ENCODE assay signal across 20 cellular contexts in the genomic region with DNA sequence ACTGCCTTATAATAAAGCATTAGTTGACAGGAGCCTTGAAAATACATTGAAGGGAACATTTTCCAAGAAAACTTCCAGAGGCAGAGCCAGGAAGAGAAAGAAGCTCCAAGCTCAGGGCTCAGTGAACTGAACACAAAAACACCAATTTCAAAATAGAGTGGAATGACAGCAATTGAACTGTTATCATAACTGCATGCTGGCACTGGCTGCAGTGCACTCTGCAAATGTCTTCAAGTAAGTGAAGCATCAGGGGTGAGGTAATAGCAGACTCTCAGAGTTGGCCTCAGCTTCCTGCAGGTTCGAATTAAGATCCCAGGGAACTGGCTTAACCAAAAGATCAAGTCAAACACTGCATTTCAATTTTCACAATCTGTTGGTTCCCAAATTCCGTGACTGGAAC.
DNase-seq lines count a peak whose midpoint lies in the region; ATAC-seq and TF ChIP-seq lines count a peak whose summit lies in the region.
"Had no signal": no experiment of that assay in that cellular context is flagged by ENCODE, and none has a peak within 500 bp of the region (broad histone marks: within the 10 kb centered on the region; RNA-seq: fewer than 3 reads in every experiment).

No MANE protein-coding gene starts in this region.

- H3K4me1 ChIP-seq in esophagus muscularis mucosa, result peaks cover 0 to 23% (median 7%) of the 10 kb centered on the region in 4 donors
- H3K4me1 ChIP-seq in mesenchymal stem cell (ENCODE audit: control insufficient read depth, insufficient read depth, low read depth, low read length), result no peaks in the 10 kb centered on the region
- no peaks in the 10 kb centered on the region for H3K4me1 ChIP-seq in ascending aorta

- H2BK5ac ChIP-seq in mesenchymal stem cell (ENCODE audit: low read depth, low read length, poor library complexity, severe bottlenecking), result no peak overlapping the region

- no peak overlapping the region for H2BK15ac ChIP-seq in mesenchymal stem cell (ENCODE audit: low read depth, poor library complexity, severe bottlenecking)

- H2AK5ac ChIP-seq in mesenchymal stem cell (ENCODE audit: low read length, severe bottlenecking), result no peak overlapping the region

- TF ChIP-seq CTCF in esophagus muscularis mucosa (IDR thresholded peaks at IDR 0.05), result no peak
- no peak for TF ChIP-seq CTCF in ascending aorta (IDR thresholded peaks at IDR 0.05)

- WGBS in esophagus muscularis mucosa, result 79% methylated on average over 2 of the region's 2 CpGs
- WGBS in mesenchymal stem cell, result 90% methylated on average over 2 of the region's 2 CpGs

- H2BK120ac ChIP-seq in mesenchymal stem cell (ENCODE audit: low read depth, low read length), result peak overlapping the region; percentile 45

- no peak for TF ChIP-seq POLR2A in esophagus muscularis mucosa (IDR thresholded peaks at IDR 0.05; ENCODE audit: low read depth)

- H3K27ac ChIP-seq in esophagus muscularis mucosa (replicated peaks in 1 of 4) (no peak overlapping the region), mesenchymal stem cell (ENCODE audit: low read length, poor library complexity, severe bottlenecking) (no peak overlapping the region), ascending aorta (no peak overlapping the region)
- H3K27ac ChIP-seq: 22Rv1, A549, HL-60 had no signal

- H2AFZ ChIP-seq in mesenchymal stem cell (ENCODE audit: low read depth, low read length), result no peak overlapping the region

- TF ChIP-seq EP300 in esophagus muscularis mucosa (IDR thresholded peaks at IDR 0.05), result no peak

- H3K9me3 ChIP-seq in esophagus muscularis mucosa (no peaks in the 10 kb centered on the region), mesenchymal stem cell (ENCODE audit: control insufficient read depth, low read length) (no peaks in the 10 kb centered on the region), ascending aorta (no peaks in the 10 kb centered on the region)
- H3K9me3 ChIP-seq: A549 had no signal

- H3K36me3 ChIP-seq in esophagus muscularis mucosa (no peaks in the 10 kb centered on the region), mesenchymal stem cell (ENCODE audit: control insufficient read depth in 1 of 2, insufficient read depth in 2 of 2, low read depth in 1 of 2, low read length in 2 of 2) (no peaks in the 10 kb centered on the region), ascending aorta (no peaks in the 10 kb centered on the region)

- H4K91ac ChIP-seq in mesenchymal stem cell (ENCODE audit: low read length), result no peak overlapping the region

- H3K18ac ChIP-seq in mesenchymal stem cell (ENCODE audit: low read depth in 1 of 2, low read length in 2 of 2), result peak overlapping the region; percentile 65 to 69

- H3K14ac ChIP-seq in mesenchymal stem cell (ENCODE audit: low read length in 2 of 2), result no peak overlapping the region

- H3K27me3 ChIP-seq in esophagus muscularis mucosa, result no peaks in the 10 kb centered on the region
- H3K27me3 ChIP-seq in mesenchymal stem cell (ENCODE audit: control insufficient read depth in 1 of 2, insufficient read depth in 1 of 2, low read length in 2 of 2), result no peaks in the 10 kb centered on the region
- no peaks in the 10 kb centered on the region for H3K27me3 ChIP-seq in ascending aorta

- H3K4me3 ChIP-seq in esophagus muscularis mucosa (no peak overlapping the region), mesenchymal stem cell (ENCODE audit: insufficient read depth in 1 of 2, low read depth in 1 of 2, low read length in 2 of 2) (no peak overlapping the region), ascending aorta (no peak overlapping the region)
- H3K4me3 ChIP-seq: A549 had no signal

- DNase-seq in NCI-H2227 treated with DMSO at 0.1 percent for 48 hours (lab: John Stamatoyannopoulos, UW) (peak; percentile 11), NCI-H2227 (lab: John Stamatoyannopoulos, UW; ENCODE audit: unreplicated experiment) (no peak), esophagus muscularis mucosa (ENCODE audit: extremely low spot score) (peak; percentile 53), mesenchymal stem cell (no peak), SIG-M5 (lab: John Stamatoyannopoulos, UW) (no peak), NCI-H2081 (lab: John Stamatoyannopoulos, UW) (no peak), ascending aorta (ENCODE audit: low spot score in 2 of 2) (no peak)
- DNase-seq: AML-193; CD4-positive, alpha-beta memory T cell; DMS153; DMS79; GDM1; GOT3; H7; HFFc6 had no signal

- H2BK12ac ChIP-seq in mesenchymal stem cell (ENCODE audit: low read length in 2 of 2), result peak overlapping the region; percentile 79 to 88

- intact Hi-C loops in esophagus muscularis mucosa (cut with DNase I) (no loop called here), ascending aorta (cut with DNase I) (no loop called here)

- H3K79me1 ChIP-seq in mesenchymal stem cell (replicated peaks; ENCODE audit: low read length, poor library complexity, severe bottlenecking), result no peaks in the 10 kb centered on the region

- H3K23ac ChIP-seq in mesenchymal stem cell (ENCODE audit: low read length in 2 of 2), result no peak overlapping the region

- H4K8ac ChIP-seq in mesenchymal stem cell (ENCODE audit: low read length), result no peak overlapping the region

- H3K4me2 ChIP-seq in mesenchymal stem cell (ENCODE audit: low read length, poor library complexity, severe bottlenecking), result no peak overlapping the region
- H3K4me2 ChIP-seq: A549 had no signal

- ATAC-seq in activated CD4-positive, CD25-positive, alpha-beta regulatory T cell treated with anti-CD3 and anti-CD28 coated beads, Interleukin-2, amount 50 U/mL, for 24 hours, result no peak
- ATAC-seq: A549, HCT116 had no signal

- H3K4ac ChIP-seq in mesenchymal stem cell (ENCODE audit: low read depth in 1 of 2, low read length in 2 of 2), result peak overlapping the region; percentile 21 to 64

- H3K9ac ChIP-seq in mesenchymal stem cell (ENCODE audit: low read length), result no peak overlapping the region

Comparison
In these comparisons a context has a peak if more than half of its experiments do, and no peak if none do; other contexts are left out.
1. DNase-seq: peak in NCI-H2227 treated with DMSO at 0.1 percent for 48 hours (single experiment) and esophagus muscularis mucosa (single experiment); none in NCI-H2227 (single experiment), mesenchymal stem cell (single experiment), SIG-M5 (single experiment), NCI-H2081 (0 of 2) and ascending aorta (0 of 2).